In genomic region chr5:157198277-157199058, GRCh38 we compare ENCODE assay signal across 1 cellular context.
TF ChIP-seq lines count a peak whose summit lies in the region.

No MANE protein-coding gene starts in this region.

TF ChIP-seq in GM12878, 131 proteins besides CTCF, POLR2A, EP300 and RAD21:
- TF ChIP-seq BCL11A (IDR thresholded peaks at IDR 0.05; ENCODE audit: low read depth, low read length) (0 out of 2 replicates have a peak, but pooled peaks have one; percentile 19), PKNOX1 (IDR thresholded peaks at IDR 0.05) (no peak), MTA2 (IDR thresholded peaks at IDR 0.05; ENCODE audit: low read depth) (peak; percentile 69; the same call in 1 of the 2 replicates), MEF2B (IDR thresholded peaks at IDR 0.05; ENCODE audit: partially characterized antibody, poor library complexity, severe bottlenecking) (peak; percentile 23), RELA (IDR thresholded peaks at IDR 0.05; ENCODE audit: borderline replicate concordance, partially characterized antibody) (no peak), RELB (IDR thresholded peaks at IDR 0.05; ENCODE audit: low read depth) (peak; percentile 82), ATF3 (IDR thresholded peaks at IDR 0.05; ENCODE audit: borderline replicate concordance, extremely low read depth, low read depth, low read length) (no peak), SPI1 (IDR thresholded peaks at IDR 0.05; ENCODE audit: borderline replicate concordance, insufficient read depth, low read depth, low read length) (peak; percentile 51; the same call in 1 of the 2 replicates), DPF2 (IDR thresholded peaks at IDR 0.05) (peak; percentile 68), ZNF384 (IDR thresholded peaks at IDR 0.05; ENCODE audit: borderline replicate concordance, low read depth, low read length) (no peak), MLLT1 (IDR thresholded peaks at IDR 0.05) (0 out of 2 replicates have a peak, but pooled peaks have one; percentile 25), IRF5 (IDR thresholded peaks at IDR 0.05; ENCODE audit: borderline replicate concordance) (no peak), IKZF1 (conservative IDR thresholded peaks at IDR 0.05) (peak; percentile 90), PBX3 (IDR thresholded peaks at IDR 0.05; ENCODE audit: insufficient replicate concordance, low read depth, low read length) (no peak), IKZF2 (IDR thresholded peaks at IDR 0.05) (peak; percentile 93 to 94)
